8 cellular contexts compared by ENCODE assay signal in the genomic region with DNA sequence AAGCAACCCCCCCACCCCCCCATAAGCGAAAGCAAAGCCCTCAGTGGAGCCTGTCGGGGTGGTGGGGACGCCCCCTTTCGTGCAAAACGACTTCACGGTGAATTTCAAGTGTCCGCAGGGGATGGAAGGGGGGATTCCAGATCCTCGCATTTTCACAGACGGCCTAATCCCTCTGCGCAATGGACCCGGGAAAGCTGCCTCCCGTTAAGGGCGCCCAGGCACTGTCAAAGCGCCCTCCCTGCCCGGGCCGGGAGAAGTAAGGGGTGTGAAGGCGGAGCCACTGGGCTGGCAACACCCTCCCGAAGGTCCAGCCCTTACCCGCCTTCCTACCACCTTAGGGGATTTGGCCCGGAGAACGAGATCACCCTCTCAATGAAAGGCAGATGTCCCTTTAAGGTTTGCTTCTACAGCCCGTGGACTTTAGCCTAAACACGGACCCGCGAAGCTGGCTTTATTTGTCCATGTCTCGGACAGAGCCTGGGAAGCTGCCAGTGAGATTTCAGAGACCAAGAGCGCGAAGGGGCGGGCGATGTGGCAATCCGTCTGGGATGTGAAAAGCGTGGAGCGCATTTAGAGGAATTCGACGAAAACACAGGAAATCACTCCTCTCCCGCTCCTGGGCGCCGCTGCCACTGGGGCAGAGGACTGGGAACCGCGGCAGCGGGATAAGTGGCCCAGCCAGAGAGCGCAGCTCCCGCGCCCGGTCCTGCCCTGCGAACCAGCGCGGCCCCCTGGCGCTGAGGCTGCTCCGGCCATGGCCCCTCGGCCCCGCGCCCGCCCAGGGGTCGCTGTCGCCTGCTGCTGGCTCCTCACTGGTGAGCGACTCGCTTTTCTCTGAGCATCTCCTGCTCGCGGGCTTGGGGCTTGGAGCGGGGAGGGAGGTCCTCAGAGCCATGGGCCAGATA. TPM values are rescaled to one million over a fixed set of nuclear protein-coding genes. Genes with fewer than 3 reads are reported as not detected.
DNase-seq lines count a peak whose midpoint lies in the region; ATAC-seq and TF ChIP-seq lines count a peak whose summit lies in the region.

Gene ITGA1, plus strand, starts transcription at position 317 of the 905 bp plus-strand sequence. Its CDS starts 438 bp downstream, at position 755.
Gene PELO, plus strand, starts transcription at position 317 of the 905 bp plus-strand sequence. CDS start 12,479 bp downstream, outside the sequence.

- peak in 2 of 4 donors; percentile 54 to 85 for TF ChIP-seq POLR2A in esophagus squamous epithelium (IDR thresholded peaks at IDR 0.05)

- peak; percentile 53 for ATAC-seq in GM18508 (IDR thresholded peaks at IDR 0.05; ENCODE audit: insufficient read depth, unreplicated experiment)
- peak; percentile 52 for ATAC-seq in HG02973 (IDR thresholded peaks at IDR 0.05; ENCODE audit: unreplicated experiment)
- ATAC-seq in activated T-cell treated with anti-CD3 and anti-CD28 coated beads, Interleukin-2, amount 50 U/mL, for 72 hours (replicated peaks in 1 of 2), result peak; percentile 89 to 91

- POLR2A ChIA-PET in AG04450 (lab: Yijun Ruan, JAX), result interaction anchor here (0.9 to 1.8 kb wide), 3 partner anchors 8 to 96 kb away, joined by 3 to 15 read pairs (median 8); no protein-coding TSS in a partner anchor

- no peaks in the 10 kb centered on the region for H3K9me3 Mint-ChIP-seq in activated T-cell treated with anti-CD3 and anti-CD28 coated beads, Interleukin-2, amount 50 U/mL, for 72 hours

- H3K36me3 ChIP-seq in esophagus squamous epithelium, result no peaks in the 10 kb centered on the region
- H3K36me3 ChIP-seq in muscle layer of duodenum (ENCODE audit: control insufficient read depth in 1 of 2, insufficient read depth in 2 of 2, low read length in 2 of 2), result no peaks in the 10 kb centered on the region

- intact Hi-C loops in esophagus squamous epithelium (cut with DNase I), result loop anchor here (10.0 kb wide), 1 partner anchor 127 kb away; no protein-coding TSS in a partner anchor

- peak within 1 kb of the TSS; percentile 72 for H3K27ac ChIP-seq in AG04450 (ENCODE audit: low read depth, low read length)
- peak within 1 kb of the TSS; percentile 79 to 96 (median 90) for H3K27ac ChIP-seq in esophagus squamous epithelium
- peak within 1 kb of the TSS; percentile 94 for H3K27ac ChIP-seq in muscle layer of duodenum (ENCODE audit: low read length)

- H3K9me3 ChIP-seq in AG04450 (ENCODE audit: control insufficient read depth, insufficient read depth, low read length) (no peaks in the 10 kb centered on the region), esophagus squamous epithelium (no peaks in the 10 kb centered on the region), muscle layer of duodenum (ENCODE audit: control insufficient read depth in 1 of 2, low read length in 2 of 2) (no peaks in the 10 kb centered on the region)

- H3K4me1 ChIP-seq in esophagus squamous epithelium (peaks cover 8 to 40% (median 10%) of the 10 kb centered on the region in 3 donors), muscle layer of duodenum (ENCODE audit: control insufficient read depth in 1 of 2, insufficient read depth in 2 of 2, low read length in 2 of 2) (peaks cover 6 to 7% of the 10 kb centered on the region in 2 donors)

- DNase-seq in AG04450 (ENCODE audit: low read depth, low spot score) (peak; percentile 59), NCI-H524 (lab: John Stamatoyannopoulos, UW) (peak; percentile 54 to 78), esophagus squamous epithelium (lab: John Stamatoyannopoulos, UW) (no peak), stromal cell of bone marrow (ENCODE audit: low read depth) (peak; percentile 49)
- DNase-seq in activated T-cell treated with anti-CD3 and anti-CD28 coated beads, Interleukin-2, amount 50 U/mL, for 72 hours, result peak; percentile 58 to 60

- peak within 1 kb of the TSS; percentile 87 to 90 for H3K4me3 Mint-ChIP-seq in activated T-cell treated with anti-CD3 and anti-CD28 coated beads, Interleukin-2, amount 50 U/mL, for 72 hours

- CTCF ChIA-PET in AG04450 (lab: Charles Lee), result interaction anchor here (0.7 to 1.9 kb wide), 7 partner anchors 8 to 128 kb away, joined by 3 to 8 read pairs (median 4); no protein-coding TSS in a partner anchor

- no peak within 1 kb of the TSS for H3K27ac Mint-ChIP-seq in activated T-cell treated with anti-CD3 and anti-CD28 coated beads, Interleukin-2, amount 50 U/mL, for 72 hours

- H3K4me3 ChIP-seq in AG04450 (ENCODE audit: low read depth, low read length) (peak within 1 kb of the TSS; percentile 77), esophagus squamous epithelium (peak within 1 kb of the TSS; percentile 44 to 81 (median 64)), muscle layer of duodenum (ENCODE audit: low read depth in 1 of 2, low read length in 2 of 2) (peak within 1 kb of the TSS; percentile 75 to 83)

- WGBS in esophagus squamous epithelium, 2 donors, result 0% methylated on average over 9 to 15 of the region's 61 CpGs

- H3K4me1 Mint-ChIP-seq in activated T-cell treated with anti-CD3 and anti-CD28 coated beads, Interleukin-2, amount 50 U/mL, for 72 hours (ENCODE audit: low read depth), result peaks cover 19% of the 10 kb centered on the region

- peak; percentile 28 for TF ChIP-seq CTCF in AG04450 (IDR thresholded peaks at IDR 0.05; ENCODE audit: low read depth, low read length)
- peak in 3 of 6 experiments; percentile 10 to 39 (median 16) for TF ChIP-seq CTCF in esophagus squamous epithelium (IDR thresholded peaks at IDR 0.05)

- H3K36me3 Mint-ChIP-seq in activated T-cell treated with anti-CD3 and anti-CD28 coated beads, Interleukin-2, amount 50 U/mL, for 72 hours (ENCODE audit: insufficient read depth in 2 of 2), result peaks cover 0 to 4% of the 10 kb centered on the region in 2 donors

- H3K27me3 ChIP-seq in AG04450 (ENCODE audit: control insufficient read depth, insufficient read depth, low read length) (no peaks in the 10 kb centered on the region), esophagus squamous epithelium (peaks cover 0 to 23% (median 0%) of the 10 kb centered on the region in 4 donors), muscle layer of duodenum (ENCODE audit: low read depth, low read length) (no peaks in the 10 kb centered on the region)

- H3K27me3 Mint-ChIP-seq in activated T-cell treated with anti-CD3 and anti-CD28 coated beads, Interleukin-2, amount 50 U/mL, for 72 hours (ENCODE audit: low read depth), result peaks cover 27% of the 10 kb centered on the region

RNA-seq across cellular contexts. Expression of gene ITGA1, which starts in this region (rescaled TPM):
- 136 and 148 TPM in 2 replicates for polyA plus RNA-seq in AG04450 (2011; rRNA removed)
- 179 and 290 TPM in 2 replicates for polyA minus RNA-seq in AG04450 (2011; rRNA and poly(A)+ RNA removed)
- 1 to 10 TPM; 4.7 to 5.6 TPM for total RNA-seq in activated T-cell treated with anti-CD3 and anti-CD28 coated beads, Interleukin-2, amount 50 U/mL, for 72 hours
- total RNA-seq in esophagus squamous epithelium, result 10 to 100 TPM in 3 of 4 donors, 1 to 10 TPM in 1; 9.3 to 88.9 (median 17.6) TPM

RNA-seq across cellular contexts. Expression of gene PELO, which starts in this region (rescaled TPM):
- 49.4 TPM in 2 replicates for polyA plus RNA-seq in AG04450 (2011; rRNA removed)
- polyA minus RNA-seq in AG04450 (2011; rRNA and poly(A)+ RNA removed), result 62.8 and 85.1 TPM in 2 replicates
- 10 to 100 TPM; 16.6 to 17.5 TPM for total RNA-seq in activated T-cell treated with anti-CD3 and anti-CD28 coated beads, Interleukin-2, amount 50 U/mL, for 72 hours
- 10 to 100 TPM; 10.4 to 25.6 (median 14.6) TPM for total RNA-seq in esophagus squamous epithelium
